23 cellular contexts compared by ENCODE assay signal in the genomic region with DNA sequence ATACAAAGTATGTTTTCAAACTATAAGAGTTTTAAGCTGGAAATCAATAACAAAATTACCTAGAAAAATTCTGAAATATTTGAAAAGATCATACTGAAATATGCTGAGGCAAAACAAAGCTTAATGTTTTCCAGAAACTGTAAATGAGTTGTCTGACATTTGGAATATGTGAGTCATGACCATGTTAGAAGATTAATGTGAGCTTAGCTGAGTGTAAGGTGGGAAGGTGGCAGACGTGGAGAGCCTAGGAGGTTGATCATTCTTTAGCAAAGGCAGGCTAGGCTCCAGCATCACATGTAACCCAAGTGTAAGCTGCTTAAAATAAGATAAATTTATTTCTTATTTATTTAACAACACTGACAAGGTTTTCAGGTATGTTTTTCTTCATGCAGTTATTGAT.
"Had no signal": no experiment of that assay in that cellular context is flagged by ENCODE, and none has a peak within 500 bp of the region (broad histone marks: within the 10 kb centered on the region; RNA-seq: fewer than 3 reads in every experiment).

No MANE protein-coding gene starts in this region.

- H3K27ac ChIP-seq: coronary artery, epithelial cell of prostate, lower lobe of right lung, neural progenitor cell, pancreas, right atrium auricular region, skin epidermis, thyroid gland, uterus had no signal

- H3K4me3 ChIP-seq: coronary artery, lower lobe of right lung, neural progenitor cell, pancreas, right atrium auricular region, skin epidermis, thyroid gland, uterus had no signal

- H3K4me3 Mint-ChIP-seq: activated B cell treated with CpG ODN at 0.5 μM for 24 hours; activated CD4-positive, alpha-beta T cell treated with anti-CD3 and anti-CD28 coated beads, Interleukin-2, amount 10 ng/mL, durations not matched to agents 24 days and 14 days; mesothelial cell of epicardium; neural progenitor cell; stimulated activated naive CD8-positive, alpha-beta T cell treated with anti-CD3 and anti-CD28 coated beads, Interleukin-15, amount 100 ng/mL, for 72 hours had no signal

- H3K27ac Mint-ChIP-seq: activated B cell treated with CpG ODN at 0.5 μM for 24 hours; activated CD4-positive, alpha-beta T cell treated with anti-CD3 and anti-CD28 coated beads, Interleukin-2, amount 10 ng/mL, durations not matched to agents 24 days and 14 days; activated naive CD4-positive, alpha-beta T cell treated with anti-CD3 and anti-CD28 coated beads, Interleukin-2, amount 50 U/mL, for 72 hours; activated T-helper 2 cell treated with anti-CD3 and anti-CD28 coated beads, Interferon-gamma antibody, Interleukin-2, Interleukin-4, amounts not matched to agents 10 μg/mL and 5 μg/mL and 100 μg/mL, durations not matched to agents 14 hours and 24 hours and 36 hours; mesothelial cell of epicardium; neural progenitor cell; stimulated activated naive CD8-positive, alpha-beta T cell treated with anti-CD3 and anti-CD28 coated beads, Interleukin-15, amount 100 ng/mL, for 72 hours had no signal

- H2AFZ ChIP-seq: neural progenitor cell had no signal

- H3K27me3 ChIP-seq: neural progenitor cell, pancreas, right atrium auricular region, thyroid gland, uterus had no signal

- H3K4me1 ChIP-seq: lower lobe of right lung, neural progenitor cell, pancreas, right atrium auricular region, thyroid gland, uterus had no signal

- H3K36me3 ChIP-seq: lower lobe of right lung, neural progenitor cell, pancreas, right atrium auricular region, thyroid gland, uterus had no signal

- H3K9ac ChIP-seq: neural progenitor cell had no signal

- H3K4me1 Mint-ChIP-seq: activated B cell treated with CpG ODN at 0.5 μM for 24 hours; activated CD4-positive, alpha-beta T cell treated with anti-CD3 and anti-CD28 coated beads, Interleukin-2, amount 10 ng/mL, durations not matched to agents 24 days and 14 days; mesothelial cell of epicardium; neural progenitor cell; stimulated activated naive CD8-positive, alpha-beta T cell treated with anti-CD3 and anti-CD28 coated beads, Interleukin-15, amount 100 ng/mL, for 72 hours had no signal

- H3K36me3 Mint-ChIP-seq: neural progenitor cell had no signal

- DNase-seq: activated B cell treated with CpG ODN at 0.5 μM for 24 hours; activated CD4-positive, alpha-beta T cell treated with anti-CD3 and anti-CD28 coated beads, Interleukin-2, amount 10 ng/mL, durations not matched to agents 24 days and 14 days; activated CD8-positive, alpha-beta memory T cell treated with anti-CD3 and anti-CD28 coated beads for 24 hours; activated T-cell treated with anti-CD3 and anti-CD28 coated beads for 4 hours; effector CD8-positive, alpha-beta T cell; foreskin melanocyte; kidney; lower lobe of right lung; stimulated activated CD4-positive, alpha-beta T cell treated with anti-CD3 and anti-CD28 coated beads, Interleukin-4, amount 100 ng/mL, for 4 hours; stimulated activated naive CD8-positive, alpha-beta T cell treated with anti-CD3 and anti-CD28 coated beads, Interleukin-15, amount 100 ng/mL, for 72 hours; T-helper 2 cell; thyroid gland; uterus had no signal

- H3K4me2 ChIP-seq: neural progenitor cell had no signal

- H3K27me3 Mint-ChIP-seq: activated B cell treated with CpG ODN at 0.5 μM for 24 hours; activated CD4-positive, alpha-beta T cell treated with anti-CD3 and anti-CD28 coated beads, Interleukin-2, amount 10 ng/mL, durations not matched to agents 24 days and 14 days; stimulated activated naive CD8-positive, alpha-beta T cell treated with anti-CD3 and anti-CD28 coated beads, Interleukin-15, amount 100 ng/mL, for 72 hours had no signal

- FAIRE-seq: kidney, pancreas, TTC549 had no signal

- H3K9me3 ChIP-seq: lower lobe of right lung, pancreas, thyroid gland had no signal
